In the genomic region with DNA sequence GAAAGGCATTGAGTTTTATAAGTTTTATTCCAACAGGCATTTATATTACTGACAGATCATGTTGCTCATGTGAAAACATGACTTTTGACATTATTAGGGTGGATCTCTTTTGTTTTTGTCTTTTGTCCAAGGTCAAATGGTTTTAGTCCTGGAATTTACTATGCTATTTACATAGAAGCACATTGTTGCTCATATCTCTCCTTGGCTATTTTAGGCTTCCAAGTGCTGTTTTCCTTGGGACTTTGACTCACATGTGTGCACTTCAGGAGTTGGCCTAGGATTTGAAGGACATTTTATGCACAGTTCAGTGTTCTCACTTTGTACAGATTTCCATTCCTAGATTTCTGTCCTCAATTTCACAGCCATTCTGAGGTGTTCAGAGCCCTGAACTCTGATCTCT, we compare ENCODE assay signal across 23 cellular contexts.
"Had no signal": no experiment of that assay in that cellular context is flagged by ENCODE, and none has a peak within 500 bp of the region (broad histone marks: within the 10 kb centered on the region; RNA-seq: fewer than 3 reads in every experiment).

No MANE protein-coding gene starts in this region.

- DNase-seq: activated CD4-positive, alpha-beta T cell treated with anti-CD3 and anti-CD28 coated beads for 48 hours; activated CD4-positive, alpha-beta T cell treated with anti-CD3 and anti-CD28 coated beads, Interleukin-2, amount 50 U/mL, for 4 hours; activated CD8-positive, alpha-beta memory T cell treated with anti-CD3 and anti-CD28 coated beads, Interleukin-2, amount 50 U/mL, for 48 hours; activated CD8-positive, alpha-beta T cell treated with anti-CD3 and anti-CD28 coated beads, Interleukin-2, amount 10 ng/mL, durations not matched to agents 7 days and 5 days; activated naive CD4-positive, alpha-beta T cell treated with anti-CD3 and anti-CD28 coated beads, Interleukin-2, amount 50 U/mL, for 16 hours; activated T-cell treated with anti-CD3 and anti-CD28 coated beads, Interleukin-2, amount 50 U/mL, for 1 hour; aorta; Karpas-422; MM.1S; NCI-H1105; NCI-H1436; NCI-H1694 treated with DMSO at 0.1 percent for 48 hours; NCI-H2029 treated with DMSO at 0.1 percent for 48 hours; NCI-H345; NCI-H510A; NCI-H526 treated with DMSO at 0.1 percent for 48 hours; NCI-H82; Peyer's patch; SHP77 treated with DMSO at 0.1 percent for 48 hours had no signal

- H3K4me1 ChIP-seq: breast epithelium, Peyer's patch had no signal

- H3K27ac ChIP-seq: breast epithelium, Peyer's patch had no signal

- H3K9me3 ChIP-seq: breast epithelium, Peyer's patch had no signal

- H3K27ac Mint-ChIP-seq: activated CD8-positive, alpha-beta T cell treated with anti-CD3 and anti-CD28 coated beads, Interleukin-2, amount 10 ng/mL, durations not matched to agents 7 days and 5 days; T-helper 1 cell treated with Interleukin-12 subunit alpha and Interleukin-12 subunit beta and Interleukin-4 antibody, amounts not matched to agents 30 μg/mL and 1 μg/mL, for 36 hours had no signal

- H3K36me3 ChIP-seq: breast epithelium, Peyer's patch had no signal

- H3K27me3 ChIP-seq: breast epithelium, Peyer's patch had no signal

- H3K9me3 Mint-ChIP-seq: T-helper 1 cell treated with Interleukin-12 subunit alpha and Interleukin-12 subunit beta and Interleukin-4 antibody, amounts not matched to agents 30 μg/mL and 1 μg/mL, for 36 hours had no signal

- H3K4me3 ChIP-seq: breast epithelium, K562, Peyer's patch had no signal

- ATAC-seq: activated CD4-positive, CD25-positive, alpha-beta regulatory T cell treated with anti-CD3 and anti-CD28 coated beads, Interleukin-2, amount 50 U/mL, for 24 hours; activated CD8-positive, alpha-beta T cell treated with anti-CD3 and anti-CD28 coated beads, Interleukin-2, amount 10 ng/mL, durations not matched to agents 7 days and 5 days; K562 had no signal
